ENCODE assay signal across 15 cellular contexts in the genomic region with DNA sequence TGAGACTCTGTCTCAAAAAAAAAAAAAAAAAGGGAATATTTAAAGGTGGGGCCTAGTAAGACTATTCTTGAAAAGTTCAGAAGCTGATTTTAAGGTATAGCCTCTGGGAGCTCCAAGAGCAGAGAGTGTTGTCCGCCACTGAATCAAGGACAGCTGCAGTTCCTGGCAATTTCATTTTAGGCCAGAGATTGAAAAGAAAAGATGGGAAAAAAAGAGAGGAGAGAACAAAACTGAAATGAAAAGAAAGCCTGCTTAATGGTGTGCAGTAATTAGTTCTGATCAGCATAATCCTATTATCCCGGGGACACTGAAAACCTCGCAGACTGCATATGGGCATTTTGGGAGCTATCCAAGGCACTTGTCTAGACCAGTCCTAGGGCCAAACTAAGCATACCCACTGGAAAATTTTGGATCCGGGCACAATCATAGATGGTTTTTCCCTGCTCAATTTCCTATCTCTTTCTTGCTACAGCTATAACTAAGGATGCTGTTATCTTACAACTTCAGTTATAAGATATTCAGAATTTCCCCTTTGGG.
"Had no signal": no experiment of that assay in that cellular context is flagged by ENCODE, and none has a peak within 500 bp of the region (broad histone marks: within the 10 kb centered on the region; RNA-seq: fewer than 3 reads in every experiment).

No MANE protein-coding gene starts in this region.

- H3K4me1 ChIP-seq: body of pancreas, pancreas, testis had no signal

- H3K9me3 ChIP-seq: body of pancreas, pancreas, testis had no signal

- H3K27me3 ChIP-seq: body of pancreas, pancreas, testis had no signal

- H3K36me3 ChIP-seq: pancreas had no signal

- H3K4me3 ChIP-seq: body of pancreas, pancreas, testis had no signal

- DNase-seq: activated CD4-positive, alpha-beta T cell treated with anti-CD3 and anti-CD28 coated beads for 36 hours; activated CD8-positive, alpha-beta T cell treated with anti-CD3 and anti-CD28 coated beads, Interleukin-2, amount 10 ng/mL, durations not matched to agents 7 days and 5 days; activated naive CD4-positive, alpha-beta T cell treated with anti-CD3 and anti-CD28 coated beads, Interleukin-2, amount 10 ng/mL, durations not matched to agents 7 days and 5 days; body of pancreas; endodermal cell; erythroblast; hippocampal formation; left ventricle myocardium superior; mesendoderm; pancreas; stimulated activated CD4-positive, alpha-beta T cell treated with anti-CD3 and anti-CD28 coated beads, Interleukin-15, amount 100 ng/mL, for 24 hours; stimulated activated CD4-positive, alpha-beta T cell treated with anti-CD3 and anti-CD28 coated beads, Interleukin-4, amount 100 ng/mL, for 4 hours; stimulated activated naive CD8-positive, alpha-beta T cell treated with anti-CD3 and anti-CD28 coated beads, Interleukin-15, amount 100 ng/mL, for 72 hours; T1000; testis had no signal
